Comparison of ENCODE assay signal across 8 cellular contexts in genomic region chr17:77391668-77392375, GRCh38.
A peak's percentile ranks its signal among the peaks of the same experiment; 100 is the strongest.
DNase-seq lines count a peak whose midpoint lies in the region; TF ChIP-seq lines count a peak whose summit lies in the region.

No MANE protein-coding gene starts in this region.

- CTCF ChIA-PET in AG04449 (lab: Yijun Ruan, JAX) (interaction anchor here (0.7 to 1.4 kb wide), 4 partner anchors 9 to 103 kb away, joined by 3 to 8 read pairs (median 3); no protein-coding TSS in a partner anchor), mammary epithelial cell (lab: Charles Lee; ENCODE audit: low non-redundant PET) (interaction anchor here (0.7 kb wide), 1 partner anchor 21 kb away, joined by 4 read pairs; no protein-coding TSS in a partner anchor)

- H3K4me2 ChIP-seq in mammary epithelial cell (ENCODE audit: insufficient read depth, low read depth, low read length), result peak overlapping the region; percentile 40

- no peaks in the 10 kb centered on the region for H4K20me1 ChIP-seq in mammary epithelial cell (ENCODE audit: insufficient read depth, low read length)

- no peaks in the 10 kb centered on the region for H3K9me3 ChIP-seq in mammary epithelial cell (replicated peaks; ENCODE audit: insufficient read depth, low read length)
- H3K9me3 ChIP-seq in stomach smooth muscle (ENCODE audit: control insufficient read depth in 2 of 2, low read length in 2 of 2), result no peaks in the 10 kb centered on the region

- BruUV-seq in mammary epithelial cell (replicated peaks; lab: Mats Ljungman, UMichigan), result no TSS peak

- no peak overlapping the region for H2AFZ ChIP-seq in mammary epithelial cell (ENCODE audit: low read depth, low read length)

- H3K4me1 ChIP-seq in mammary epithelial cell (ENCODE audit: insufficient read depth, low read length) (peaks cover 69% of the 10 kb centered on the region), stomach smooth muscle (ENCODE audit: control insufficient read depth, insufficient read depth, low read length) (peaks cover 83% of the 10 kb centered on the region)

- H3K27ac ChIP-seq in mammary epithelial cell (ENCODE audit: insufficient read depth, low read depth, low read length), result peak overlapping the region; percentile 55
- peak overlapping the region; percentile 64 for H3K27ac ChIP-seq in layer of hippocampus (ENCODE audit: low read depth, low read length)
- H3K27ac ChIP-seq in stomach smooth muscle (ENCODE audit: low read length), result peak overlapping the region; percentile 82

- in situ Hi-C loops in mammary epithelial cell (cut with MboI; ENCODE audit: low sequenced_read_pairs in 2 of 2), result no loop called here

- H3K27me3 ChIP-seq in mammary epithelial cell (ENCODE audit: insufficient read depth, low read length), result no peaks in the 10 kb centered on the region
- H3K27me3 ChIP-seq in layer of hippocampus (ENCODE audit: control insufficient read depth, insufficient read depth, low read length), result no peaks in the 10 kb centered on the region
- no peaks in the 10 kb centered on the region for H3K27me3 ChIP-seq in stomach smooth muscle (ENCODE audit: control insufficient read depth in 1 of 2, insufficient read depth in 2 of 2, low read length in 2 of 2)

- H3K4me3 ChIP-seq in AG04449 (ENCODE audit: low read depth, low read length) (no peak overlapping the region), mammary epithelial cell (replicated peaks in 1 of 3; ENCODE audit: insufficient read depth in 1 of 3, low read depth in 2 of 3, low read length in 3 of 3) (no peak overlapping the region), stomach smooth muscle (ENCODE audit: low read length in 2 of 2) (peak overlapping the region in 1 of 2 donors; percentile 35)

- DNase-seq in AG04449 (ENCODE audit: low read depth, low spot score) (peak; percentile 96), M059J (ENCODE audit: low read depth) (peak; percentile 96), mammary epithelial cell (peak; percentile 83), hippocampal formation (lab: John Stamatoyannopoulos, UW) (no peak), HuH-7.5 (ENCODE audit: low spot score) (no peak), ecto neural progenitor cell (ENCODE audit: low spot score) (no peak)

- TF ChIP-seq CTCF in AG04449 (IDR thresholded peaks at IDR 0.05; ENCODE audit: insufficient read depth, low read length, missing control alignments) (no peak), mammary epithelial cell (conservative IDR thresholded peaks at IDR 0.05 in 1 of 2, IDR thresholded peaks at IDR 0.05 in 1 of 2; ENCODE audit: extremely low read depth in 1 of 2, insufficient read depth in 1 of 2, low read depth in 1 of 2, low read length in 2 of 2) (no peak)

- POLR2A ChIA-PET in AG04449 (lab: Yijun Ruan, JAX), result interaction anchor here (0.6 to 2.0 kb wide), 13 partner anchors 8 to 567 kb away, joined by 3 to 9 read pairs (median 4); partner anchors contain the start of gene TNRC6C

- H3K79me2 ChIP-seq in mammary epithelial cell (ENCODE audit: insufficient read depth, low read length), result peaks cover 97% of the 10 kb centered on the region

- H3K36me3 ChIP-seq in mammary epithelial cell (ENCODE audit: insufficient read depth, low read length) (peaks cover 3% of the 10 kb centered on the region), stomach smooth muscle (ENCODE audit: control insufficient read depth in 2 of 2, insufficient read depth in 2 of 2, low read length in 2 of 2) (peaks cover 0 to 3% of the 10 kb centered on the region in 2 donors)

- 0% methylated on average over 7 of the region's 7 CpGs for WGBS in mammary epithelial cell (ENCODE audit: low coverage, missing lambda C conversion rate)

- H3K9ac ChIP-seq in mammary epithelial cell (ENCODE audit: insufficient read depth, low read length) (no peak overlapping the region), stomach smooth muscle (ENCODE audit: low read length in 2 of 2) (peak overlapping the region; percentile 33 to 42)

- intact Hi-C loops in mammary epithelial cell (cut with micrococcal nuclease), result no loop called here

- dilution Hi-C loops in mammary epithelial cell (cut with HindIII; ENCODE audit: low sequenced_read_pairs), result no loop called here

Comparison
In these comparisons a context has a peak if more than half of its experiments do, and no peak if none do; other contexts are left out.
1. DNase-seq: peak in AG04449 (single experiment), M059J (single experiment) and mammary epithelial cell (single experiment); none in hippocampal formation (0 of 2), HuH-7.5 (single experiment) and ecto neural progenitor cell (single experiment).
2. Peak in every context shown above with its lines, with median percentiles within 50 percentile points of each other: H3K27ac ChIP-seq.